20 cellular contexts compared by ENCODE assay signal in the genomic region with DNA sequence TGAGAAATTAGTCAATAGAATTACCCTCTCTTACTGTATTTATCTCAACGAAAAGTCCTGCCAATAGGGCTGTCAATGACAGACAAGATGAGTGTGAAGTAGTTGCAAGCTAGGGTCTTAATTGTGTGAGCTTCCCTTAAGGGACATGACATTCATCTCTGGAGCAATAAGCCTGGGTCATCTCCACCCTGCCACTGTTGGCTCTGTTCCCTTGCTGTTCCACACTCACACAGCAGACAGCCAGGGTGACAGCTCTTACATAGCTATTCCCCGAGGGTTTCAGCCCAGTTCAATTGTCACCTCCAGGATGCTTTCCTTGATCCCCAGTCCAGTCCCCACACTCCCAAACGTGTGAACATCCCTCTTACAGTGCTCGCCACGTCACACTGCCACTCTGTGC.
DNase-seq lines count a peak whose midpoint lies in the region; ATAC-seq and TF ChIP-seq lines count a peak whose summit lies in the region.
"Had no signal": no experiment of that assay in that cellular context is flagged by ENCODE, and none has a peak within 500 bp of the region (broad histone marks: within the 10 kb centered on the region; RNA-seq: fewer than 3 reads in every experiment).

No MANE protein-coding gene starts in this region.

- WGBS in heart right ventricle, 2 donors: 46 to 59% methylated on average over 5 of the region's 5 CpGs
- WGBS in heart left ventricle, 4 donors: 54 to 70% (median 62%) methylated on average over 5 of the region's 5 CpGs

- H3K27me3 ChIP-seq in heart right ventricle: no peaks in the 10 kb centered on the region
- H3K27me3 ChIP-seq in heart left ventricle: no peaks in the 10 kb centered on the region
- H3K27me3 ChIP-seq: BLaER1 had no signal

- H3K4me3 ChIP-seq in heart right ventricle: no peak overlapping the region
- no peak overlapping the region for H3K4me3 ChIP-seq in heart left ventricle
- H3K4me3 ChIP-seq: BLaER1, GM12878, GM23338 had no signal

- DNase-seq in NCI-H1436 (lab: John Stamatoyannopoulos, UW): peak; percentile 7
- no peak for DNase-seq in NCI-H1436 treated with DMSO at 0.1 percent for 48 hours (lab: John Stamatoyannopoulos, UW)
- DNase-seq in Right ventricle myocardium inferior (ENCODE audit: missing footprints): no peak
- no peak for DNase-seq in heart right ventricle
- DNase-seq in left ventricle myocardium superior: no peak
- DNase-seq in heart left ventricle: no peak
- no peak for DNase-seq in CD1c-positive myeloid dendritic cell (ENCODE audit: extremely low spot score)
- DNase-seq: CD4-positive, alpha-beta T cell; CD8-positive, alpha-beta memory T cell; DMS 273 treated with DMSO at 0.1 percent for 48 hours; DMS79; EL; GDM1; H9 had no signal

- intact Hi-C loops in Right ventricle myocardium inferior (cut with DNase I): no loop called here
- intact Hi-C loops in heart right ventricle (cut with DNase I): loop anchor here in 3 of 10 donors (5.0 kb wide), 1 partner anchor 96 kb away; no protein-coding TSS in a partner anchor
- intact Hi-C loops in left ventricle myocardium superior (cut with micrococcal nuclease): no loop called here
- intact Hi-C loops in heart left ventricle (cut with DNase I): loop anchor here in 2 of 10 donors (2.0 to 5.0 kb wide), 3 partner anchors 96 to 116 kb away; no protein-coding TSS in a partner anchor

- no peak for TF ChIP-seq POLR2A in heart left ventricle (IDR thresholded peaks at IDR 0.05)

- H3K36me3 ChIP-seq in heart right ventricle (no peaks in the 10 kb centered on the region), heart left ventricle (no peaks in the 10 kb centered on the region)
- H3K36me3 ChIP-seq: BLaER1 had no signal

- H3K9me3 ChIP-seq in heart right ventricle (peaks cover 0 to 10% (median 0%) of the 10 kb centered on the region in 11 donors), heart left ventricle (peaks cover 0 to 10% (median 0%) of the 10 kb centered on the region in 12 donors)
- H3K9me3 ChIP-seq: BLaER1 had no signal

- TF ChIP-seq CTCF in heart right ventricle (IDR thresholded peaks at IDR 0.05) (no peak), heart left ventricle (IDR thresholded peaks at IDR 0.05) (no peak)

- no peak overlapping the region for H3K27ac ChIP-seq in heart right ventricle
- H3K27ac ChIP-seq in heart left ventricle: no peak overlapping the region
- H3K27ac ChIP-seq: 22Rv1, BLaER1, C4-2B had no signal

- peak; percentile 19 for ATAC-seq in Right ventricle myocardium inferior
- no peak for ATAC-seq in heart right ventricle
- ATAC-seq in left ventricle myocardium superior: peak; percentile 9
- ATAC-seq in heart left ventricle: no peak
- ATAC-seq: HCT116 had no signal

- H3K4me1 ChIP-seq in heart right ventricle (peaks cover 0 to 26% (median 8%) of the 10 kb centered on the region in 9 donors), heart left ventricle (peaks cover 0 to 21% (median 0%) of the 10 kb centered on the region in 12 donors)

Comparison
In these comparisons a context has a peak if more than half of its experiments do, and no peak if none do; other contexts are left out.
1. ATAC-seq: peak in Right ventricle myocardium inferior (single experiment) and left ventricle myocardium superior (single experiment); none in heart right ventricle (0 of 8) and heart left ventricle (0 of 4).